24 cellular contexts compared by ENCODE assay signal in genomic region chr12:71682466-71682865, GRCh38. TPM values are rescaled to one million over a fixed set of nuclear protein-coding genes. Genes with fewer than 3 reads are reported as not detected.
A peak's percentile ranks its signal among the peaks of the same experiment; 100 is the strongest.
DNase-seq lines count a peak whose midpoint lies in the region; ATAC-seq, FAIRE-seq and TF ChIP-seq lines count a peak whose summit lies in the region.
"Had no signal": no experiment of that assay in that cellular context is flagged by ENCODE, and none has a peak within 500 bp of the region (broad histone marks: within the 10 kb centered on the region; RNA-seq: fewer than 3 reads in every experiment).

No MANE protein-coding gene starts in this region.

- H3K9ac ChIP-seq in K562 (ENCODE audit: insufficient read depth in 1 of 2, low read depth in 2 of 2, low read length in 2 of 2), result no peak overlapping the region
- H3K9ac ChIP-seq: SK-N-SH had no signal

- peaks cover 10% of the 10 kb centered on the region; the same call in 2 of the 3 replicates for H3K79me2 ChIP-seq in K562 (ENCODE audit: control insufficient read depth, insufficient read depth, low read length)

- TF ChIP-seq RAD21 in K562 (CRISPR knock-in tag; conservative IDR thresholded peaks at IDR 0.05 in 1 of 2, IDR thresholded peaks at IDR 0.05 in 1 of 2), result no peak

- H3K4me1 ChIP-seq in K562 (replicated peaks in 1 of 2; ENCODE audit: control insufficient read depth in 2 of 2, insufficient read depth in 2 of 2, low read length in 2 of 2) (peaks cover 2 to 6% of the 10 kb centered on the region in 2 experiments; a peak in 1 of 5 replicates), psoas muscle (peaks cover 4% of the 10 kb centered on the region)

- no peak for ATAC-seq in activated naive CD8-positive, alpha-beta T cell treated with anti-CD3 and anti-CD28 coated beads, Interleukin-2, amount 50 U/mL, for 24 hours
- ATAC-seq in K562, result no peak
- ATAC-seq in psoas muscle, result peak in 2 of 4 donors; percentile 9 to 22
- no peak for ATAC-seq in activated CD8-positive, alpha-beta T cell treated with anti-CD3 and anti-CD28 coated beads for 36 hours
- ATAC-seq in left ventricle myocardium superior, result no peak
- ATAC-seq: GM12878 had no signal

- BruUV-seq in K562 (replicated peaks; lab: Mats Ljungman, UMichigan), result no TSS peak

- H3K36me3 Mint-ChIP-seq in activated naive CD8-positive, alpha-beta T cell treated with anti-CD3 and anti-CD28 coated beads, Interleukin-2, amount 50 U/mL, for 24 hours (ENCODE audit: low read depth), result no peaks in the 10 kb centered on the region
- H3K36me3 Mint-ChIP-seq in activated naive CD8-positive, alpha-beta T cell treated with anti-CD3 and anti-CD28 coated beads for 36 hours, result no peaks in the 10 kb centered on the region
- H3K36me3 Mint-ChIP-seq in activated CD8-positive, alpha-beta T cell treated with anti-CD3 and anti-CD28 coated beads for 36 hours (ENCODE audit: low read depth), result no peaks in the 10 kb centered on the region
- H3K36me3 Mint-ChIP-seq: CD4-positive, CD25-positive, alpha-beta regulatory T cell had no signal

- 0 out of 2 replicates have a peak overlapping the region, but pooled peaks have one; percentile 3 for H2AFZ ChIP-seq in K562 (ENCODE audit: low read depth, low read length)

- TF ChIP-seq CTCF in K562 (IDR thresholded peaks at IDR 0.05 in 2 of 3, conservative IDR thresholded peaks at IDR 0.05 in 1 of 3; ENCODE audit: insufficient read depth in 2 of 3, low read depth in 1 of 3, low read length in 3 of 3) (no peak), psoas muscle (IDR thresholded peaks at IDR 0.05) (no peak)
- TF ChIP-seq CTCF in activated CD8-positive, alpha-beta T cell treated with anti-CD3 and anti-CD28 coated beads for 36 hours (IDR thresholded peaks at IDR 0.05), result no peak

- peaks cover 15% of the 10 kb centered on the region for H3K4me1 Mint-ChIP-seq in activated naive CD8-positive, alpha-beta T cell treated with anti-CD3 and anti-CD28 coated beads, Interleukin-2, amount 50 U/mL, for 24 hours
- peaks cover 1% of the 10 kb centered on the region for H3K4me1 Mint-ChIP-seq in activated naive CD8-positive, alpha-beta T cell treated with anti-CD3 and anti-CD28 coated beads for 36 hours
- peaks cover 8% of the 10 kb centered on the region for H3K4me1 Mint-ChIP-seq in activated CD8-positive, alpha-beta T cell treated with anti-CD3 and anti-CD28 coated beads for 36 hours (ENCODE audit: low read depth)

- H3K9me3 ChIP-seq in K562 (replicated peaks; ENCODE audit: control insufficient read depth, insufficient read depth, low read depth, low read length) (no peaks in the 10 kb centered on the region), psoas muscle (no peaks in the 10 kb centered on the region)
- H3K9me3 ChIP-seq: SK-N-SH had no signal

- H3K36me3 ChIP-seq in K562 (ENCODE audit: control insufficient read depth, insufficient read depth, low read length) (no peaks in the 10 kb centered on the region), psoas muscle (ENCODE audit: insufficient read depth in 1 of 2, low read depth in 1 of 2) (no peaks in the 10 kb centered on the region)

- in situ Hi-C loops in K562 (cut with MboI), result no loop called here

- H3K9me3 Mint-ChIP-seq in activated naive CD8-positive, alpha-beta T cell treated with anti-CD3 and anti-CD28 coated beads, Interleukin-2, amount 50 U/mL, for 24 hours, result no peaks in the 10 kb centered on the region
- no peaks in the 10 kb centered on the region for H3K9me3 Mint-ChIP-seq in activated naive CD8-positive, alpha-beta T cell treated with anti-CD3 and anti-CD28 coated beads for 36 hours
- H3K9me3 Mint-ChIP-seq in activated CD8-positive, alpha-beta T cell treated with anti-CD3 and anti-CD28 coated beads for 36 hours, result no peaks in the 10 kb centered on the region
- H3K9me3 Mint-ChIP-seq: CD4-positive, CD25-positive, alpha-beta regulatory T cell; H9; HFFc6 had no signal

- WGBS in K562 (ENCODE audit: insufficient coverage, low coverage, missing lambda C conversion rate), result 50% methylated on average over 1 of the region's 1 CpG
- WGBS in psoas muscle, 3 donors, result 85 to 92% (median 90%) methylated on average over 1 of the region's 1 CpG

- H3K27me3 ChIP-seq in K562 (ENCODE audit: control insufficient read depth in 2 of 2, insufficient read depth in 2 of 2, low read length in 2 of 2) (no peaks in the 10 kb centered on the region), psoas muscle (ENCODE audit: insufficient read depth in 3 of 3, low read length in 2 of 3) (no peaks in the 10 kb centered on the region)

- TF ChIP-seq POLR2A in K562 (conservative IDR thresholded peaks at IDR 0.05), result no peak

- no peaks in the 10 kb centered on the region for H3K9me1 ChIP-seq in K562 (ENCODE audit: control insufficient read depth, insufficient read depth, low read length)

- POLR2A ChIA-PET in K562 (lab: Yijun Ruan, JAX), result interaction anchor here (0.5 to 0.9 kb wide), 2 partner anchors 19 to 1632 kb away, joined by 3 to 6 read pairs; partner anchors contain the start of gene ZFC3H1
- POLR2A ChIA-PET in activated CD8-positive, alpha-beta T cell treated with anti-CD3 and anti-CD28 coated beads for 36 hours (lab: Charles Lee), result no interaction called here

- peak overlapping the region; percentile 23 for H3K27ac Mint-ChIP-seq in activated naive CD8-positive, alpha-beta T cell treated with anti-CD3 and anti-CD28 coated beads, Interleukin-2, amount 50 U/mL, for 24 hours
- H3K27ac Mint-ChIP-seq in activated naive CD8-positive, alpha-beta T cell treated with anti-CD3 and anti-CD28 coated beads for 36 hours, result no peak overlapping the region
- H3K27ac Mint-ChIP-seq in activated CD8-positive, alpha-beta T cell treated with anti-CD3 and anti-CD28 coated beads for 36 hours, result no peak overlapping the region
- H3K27ac Mint-ChIP-seq: H9, HFFc6 had no signal

- H4K20me1 ChIP-seq in K562 (replicated peaks; ENCODE audit: control insufficient read depth, insufficient read depth, low read length), result no peaks in the 10 kb centered on the region

- no peak for DNase-seq in activated naive CD8-positive, alpha-beta T cell treated with anti-CD3 and anti-CD28 coated beads, Interleukin-2, amount 50 U/mL, for 24 hours
- DNase-seq in activated naive CD8-positive, alpha-beta T cell treated with anti-CD3 and anti-CD28 coated beads for 36 hours, result no peak
- DNase-seq in MV-4-11 (lab: John Stamatoyannopoulos, UW) (peak; percentile 5), K562 (ENCODE audit: extremely low read depth in 1 of 4, low spot score in 3 of 4) (peak in 1 of 4 experiments; percentile 28), psoas muscle (no peak), epidermal melanocyte (ENCODE audit: insufficient read length, low spot score) (no peak), left ventricle myocardium superior (no peak)
- DNase-seq in activated CD8-positive, alpha-beta T cell treated with anti-CD3 and anti-CD28 coated beads for 36 hours, result no peak
- DNase-seq: CD4-positive, CD25-positive, alpha-beta regulatory T cell; DMS79 treated with DMSO at 0.1 percent for 48 hours; H9; HFFc6; Kasumi-1; NCI-H1092 treated with DMSO at 0.1 percent for 48 hours; NCI-H1436 treated with DMSO at 0.1 percent for 48 hours; NCI-H2029; NCI-H2171; NCI-H345; NCI-H524 treated with DMSO at 0.1 percent for 48 hours; NCI-H82; SIG-M5; SK-N-SH had no signal

- no peak for TF ChIP-seq EP300 in K562 (IDR thresholded peaks at IDR 0.05; ENCODE audit: low read length)

- no peak overlapping the region for H3K4me2 ChIP-seq in K562 (ENCODE audit: insufficient read depth, low read length)
- H3K4me2 ChIP-seq: SK-N-SH had no signal

- no peaks in the 10 kb centered on the region for H3K27me3 Mint-ChIP-seq in activated naive CD8-positive, alpha-beta T cell treated with anti-CD3 and anti-CD28 coated beads, Interleukin-2, amount 50 U/mL, for 24 hours
- no peaks in the 10 kb centered on the region for H3K27me3 Mint-ChIP-seq in activated naive CD8-positive, alpha-beta T cell treated with anti-CD3 and anti-CD28 coated beads for 36 hours
- H3K27me3 Mint-ChIP-seq in activated CD8-positive, alpha-beta T cell treated with anti-CD3 and anti-CD28 coated beads for 36 hours, result no peaks in the 10 kb centered on the region

- H3K4me3 Mint-ChIP-seq in activated naive CD8-positive, alpha-beta T cell treated with anti-CD3 and anti-CD28 coated beads, Interleukin-2, amount 50 U/mL, for 24 hours, result no peak overlapping the region
- H3K4me3 Mint-ChIP-seq in activated naive CD8-positive, alpha-beta T cell treated with anti-CD3 and anti-CD28 coated beads for 36 hours, result no peak overlapping the region
- no peak overlapping the region for H3K4me3 Mint-ChIP-seq in activated CD8-positive, alpha-beta T cell treated with anti-CD3 and anti-CD28 coated beads for 36 hours
- H3K4me3 Mint-ChIP-seq: H9, HFFc6 had no signal

- no peak for FAIRE-seq in K562 (lab: Jason Lieb, UNC)
- FAIRE-seq: A204.1, GM12878 had no signal

- H3K27ac ChIP-seq in K562 (ENCODE audit: extremely low read depth, low read depth, low read length) (no peak overlapping the region), psoas muscle (peak overlapping the region; percentile 43)

- intact Hi-C loops in K562 (cut with micrococcal nuclease), result no loop called here
- intact Hi-C loops in psoas muscle (cut with DNase I), result no loop called here
- intact Hi-C loops in activated CD8-positive, alpha-beta T cell treated with anti-CD3 and anti-CD28 coated beads for 36 hours (cut with micrococcal nuclease), result no loop called here
- intact Hi-C loops in left ventricle myocardium superior (cut with micrococcal nuclease), result no loop called here

- CTCF ChIA-PET in K562 (lab: Yijun Ruan, JAX; ENCODE audit: low intra/inter-chr PET ratio), result no interaction called here
- CTCF ChIA-PET in activated CD8-positive, alpha-beta T cell treated with anti-CD3 and anti-CD28 coated beads for 36 hours (lab: Charles Lee), result no interaction called here

- H3K4me3 ChIP-seq in K562 (no peak overlapping the region), psoas muscle (no peak overlapping the region)
- H3K4me3 ChIP-seq: GM12878 had no signal

RNA-seq across cellular contexts. Expression of gene TMEM19, which starts 3.4 kb away (rescaled TPM):
- total RNA-seq in activated naive CD8-positive, alpha-beta T cell treated with anti-CD3 and anti-CD28 coated beads for 36 hours, result 10 to 100 TPM; 16.2 to 21.6 TPM
- 14.9 and 22.9 TPM in 2 replicates for total RNA-seq in K562 (2011; cell fraction: chromatin; rRNA removed; ENCODE audit: low replicate concordance)
- 20.0 and 30.4 TPM in 2 replicates for total RNA-seq in K562 (2011; cell fraction: nucleolus; rRNA removed)
- 22.7 and 25.7 TPM in 2 replicates for total RNA-seq in K562 (2011; cell fraction: nucleoplasm; rRNA removed)
- total RNA-seq in K562 (2014; rRNA removed) (11.5 and 12.4 TPM in 2 replicates), K562 (2014; rRNA removed; fragmentation: Illumina TruSeq; extraction: Trizol) (17.2 and 20.6 TPM in 2 replicates), K562 (2015; rRNA removed; fragmentation: Illumina TruSeq; extraction: Trizol) (20.7 and 24.2 TPM in 2 replicates), K562 (2021) (14.1 and 15.7 TPM in 2 replicates), psoas muscle (10 to 100 TPM; 10.4 to 29.7 (median 23.0) TPM), left ventricle myocardium superior (30.9 TPM)
- polyA plus RNA-seq in K562 (2011; rRNA removed) (15.8 and 20.7 TPM in 2 replicates), K562 (2014; fragmentation: Illumina TruSeq; extraction: Trizol) (8.2 and 8.8 TPM in 2 replicates), K562 (2014; fragmentation: Nextera tagmentation; extraction: Ambion mirVana) (10 to 100 TPM; 17.8 to 18.4 TPM), K562 (2014; rRNA removed) (10.5 and 15.5 TPM in 2 replicates), psoas muscle (10 to 100 TPM in 2 of 3 donors, 1 to 10 TPM in 1; 6.0 to 31.1 (median 12.6) TPM)
- 6.9 and 18.4 TPM in 2 replicates for polyA plus RNA-seq in K562 (2011; cell fraction: cytosol; rRNA removed)
- polyA plus RNA-seq in K562 (2011; cell fraction: nucleus; rRNA removed), result 4.9 and 11.2 TPM in 2 replicates
- 9.6 and 13.6 TPM in 2 replicates for polyA plus RNA-seq in K562 (2012)
- polyA minus RNA-seq in K562 (2011; rRNA and poly(A)+ RNA removed), result 41.7 and 52.2 TPM in 2 replicates
- polyA minus RNA-seq in K562 (2011; cell fraction: cytosol; rRNA and poly(A)+ RNA removed), result 6.5 and 15.3 TPM in 2 replicates
- polyA minus RNA-seq in K562 (2011; cell fraction: nucleus; rRNA and poly(A)+ RNA removed), result 7.4 and 10.6 TPM in 2 replicates
- 10 to 100 TPM; 14.2 to 16.5 TPM for total RNA-seq in activated CD8-positive, alpha-beta T cell treated with anti-CD3 and anti-CD28 coated beads for 36 hours

RNA-seq across cellular contexts. Expression of gene THAP2, which starts 18.4 kb away (rescaled TPM):
- total RNA-seq in activated naive CD8-positive, alpha-beta T cell treated with anti-CD3 and anti-CD28 coated beads for 36 hours, result 1 to 10 TPM; 7.5 to 7.6 TPM
- total RNA-seq in K562 (2011; cell fraction: chromatin; rRNA removed; ENCODE audit: low replicate concordance), result 8.2 and 11.8 TPM in 2 replicates
- total RNA-seq in K562 (2011; cell fraction: nucleolus; rRNA removed), result 5.0 TPM in 2 replicates
- 9.3 and 13.7 TPM in 2 replicates for total RNA-seq in K562 (2011; cell fraction: nucleoplasm; rRNA removed)
- total RNA-seq in K562 (2014; rRNA removed), result 1.8 and 3.2 TPM in 2 replicates
- total RNA-seq in K562 (2014; rRNA removed; fragmentation: Illumina TruSeq; extraction: Trizol), result 6.4 and 8.1 TPM in 2 replicates
- 6.2 and 7.3 TPM in 2 replicates for total RNA-seq in K562 (2015; rRNA removed; fragmentation: Illumina TruSeq; extraction: Trizol)
- total RNA-seq in K562 (2021), result 4.0 and 5.7 TPM in 2 replicates
- polyA plus RNA-seq in K562 (2011; rRNA removed), result 7.3 and 8.0 TPM in 2 replicates
- polyA plus RNA-seq in K562 (2011; cell fraction: cytosol; rRNA removed), result 0.83 and 2.1 TPM in 2 replicates
- polyA plus RNA-seq in K562 (2011; cell fraction: nucleus; rRNA removed), result 5.1 and 5.5 TPM in 2 replicates
- 3.6 and 4.9 TPM in 2 replicates for polyA plus RNA-seq in K562 (2012)
- 6.0 and 6.8 TPM in 2 replicates for polyA plus RNA-seq in K562 (2014; fragmentation: Illumina TruSeq; extraction: Trizol)
- 10 to 100 TPM; 16.8 to 18.9 TPM for polyA plus RNA-seq in K562 (2014; fragmentation: Nextera tagmentation; extraction: Ambion mirVana)
- 5.6 and 8.4 TPM in 2 replicates for polyA plus RNA-seq in K562 (2014; rRNA removed)
- 3.1 and 5.8 TPM in 2 replicates for polyA minus RNA-seq in K562 (2011; rRNA and poly(A)+ RNA removed)
- polyA minus RNA-seq in K562 (2011; cell fraction: cytosol; rRNA and poly(A)+ RNA removed), result 0.55 and 1.1 TPM in 2 replicates
- polyA minus RNA-seq in K562 (2011; cell fraction: nucleus; rRNA and poly(A)+ RNA removed), result 6.7 and 14.9 TPM in 2 replicates
- total RNA-seq in psoas muscle, result 1 to 10 TPM; 3.8 to 7.2 (median 5.5) TPM
- polyA plus RNA-seq in psoas muscle, result 1 to 10 TPM; 3.3 to 9.8 (median 5.2) TPM
- total RNA-seq in activated CD8-positive, alpha-beta T cell treated with anti-CD3 and anti-CD28 coated beads for 36 hours, result 10 to 100 TPM; 10.8 to 12.2 TPM
- 10.7 TPM for total RNA-seq in left ventricle myocardium superior

RNA-seq across cellular contexts. Expression of gene ZFC3H1, which starts 18.8 kb away (rescaled TPM):
- total RNA-seq in activated naive CD8-positive, alpha-beta T cell treated with anti-CD3 and anti-CD28 coated beads for 36 hours, result 10 to 100 TPM; 29.8 to 31.6 TPM
- 104 and 486 TPM in 2 replicates for total RNA-seq in K562 (2011; cell fraction: chromatin; rRNA removed; ENCODE audit: low replicate concordance)
- 44.4 and 56.6 TPM in 2 replicates for total RNA-seq in K562 (2011; cell fraction: nucleolus; rRNA removed)
- 103 and 125 TPM in 2 replicates for total RNA-seq in K562 (2011; cell fraction: nucleoplasm; rRNA removed)
- total RNA-seq in K562 (2014; rRNA removed) (19.4 and 20.9 TPM in 2 replicates), K562 (2014; rRNA removed; fragmentation: Illumina TruSeq; extraction: Trizol) (21.5 and 21.7 TPM in 2 replicates), K562 (2015; rRNA removed; fragmentation: Illumina TruSeq; extraction: Trizol) (20.8 and 22.1 TPM in 2 replicates), K562 (2021) (30.4 and 35.8 TPM in 2 replicates), psoas muscle (10 to 100 TPM in 3 of 4 donors, 1 to 10 TPM in 1; 9.8 to 18.1 (median 15.5) TPM), left ventricle myocardium superior (15.3 TPM)
- polyA plus RNA-seq in K562 (2011; rRNA removed) (80.5 and 89.5 TPM in 2 replicates), K562 (2014; fragmentation: Illumina TruSeq; extraction: Trizol) (43.5 and 74.9 TPM in 2 replicates), K562 (2014; fragmentation: Nextera tagmentation; extraction: Ambion mirVana) (10 to 100 TPM; 14.8 to 16.7 TPM), K562 (2014; rRNA removed) (57.6 and 63.2 TPM in 2 replicates), psoas muscle (10 to 100 TPM in 1 of 3 donors, 1 to 10 TPM in 2; 5.5 to 15.0 (median 6.0) TPM)
- polyA plus RNA-seq in K562 (2011; cell fraction: cytosol; rRNA removed), result 11.3 and 34.8 TPM in 2 replicates
- polyA plus RNA-seq in K562 (2011; cell fraction: nucleus; rRNA removed), result 133 and 257 TPM in 2 replicates
- polyA plus RNA-seq in K562 (2012), result 18.2 and 37.0 TPM in 2 replicates
- polyA minus RNA-seq in K562 (2011; rRNA and poly(A)+ RNA removed), result 49.3 and 70.4 TPM in 2 replicates
- polyA minus RNA-seq in K562 (2011; cell fraction: cytosol; rRNA and poly(A)+ RNA removed), result 16.2 and 21.0 TPM in 2 replicates
- polyA minus RNA-seq in K562 (2011; cell fraction: nucleus; rRNA and poly(A)+ RNA removed), result 82.8 and 167 TPM in 2 replicates
- 10 to 100 TPM; 47.1 to 58.4 TPM for total RNA-seq in activated CD8-positive, alpha-beta T cell treated with anti-CD3 and anti-CD28 coated beads for 36 hours
